In the genomic region with DNA sequence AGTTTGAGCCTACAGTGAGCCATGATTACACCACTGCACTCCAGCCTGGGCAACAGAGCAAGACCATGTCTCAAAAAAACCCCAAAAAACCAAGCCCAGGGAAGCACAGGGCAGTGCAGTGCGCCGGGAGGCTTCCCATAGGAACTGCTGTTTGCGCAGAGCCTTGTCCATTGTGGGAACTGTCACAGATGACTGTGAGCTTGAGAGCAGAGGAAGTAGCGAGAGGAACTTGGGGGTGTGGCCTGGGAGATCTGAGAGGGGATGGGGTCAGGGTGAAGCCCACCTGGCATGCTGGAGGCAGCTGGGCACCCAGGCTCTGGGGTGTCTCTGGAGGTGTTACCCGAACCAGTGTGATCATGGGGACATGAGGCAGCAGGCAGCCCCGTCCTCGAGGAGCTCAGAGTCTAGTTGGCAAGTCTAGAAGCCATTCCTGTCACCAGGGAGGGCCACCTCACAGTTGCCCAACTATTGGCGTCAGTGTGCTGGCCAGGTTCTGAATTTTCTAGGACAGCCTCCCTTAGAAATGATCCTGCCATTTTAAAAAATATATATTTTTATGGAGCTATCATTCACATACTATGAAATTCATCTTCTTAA, we compare ENCODE assay signal across 1 cellular context.
TF ChIP-seq lines count a peak whose summit lies in the region.

No MANE protein-coding gene starts in this region.

TF ChIP-seq in WTC11, 78 proteins besides CTCF, POLR2A, EP300 and RAD21:
- TF ChIP-seq, protein P1, sequence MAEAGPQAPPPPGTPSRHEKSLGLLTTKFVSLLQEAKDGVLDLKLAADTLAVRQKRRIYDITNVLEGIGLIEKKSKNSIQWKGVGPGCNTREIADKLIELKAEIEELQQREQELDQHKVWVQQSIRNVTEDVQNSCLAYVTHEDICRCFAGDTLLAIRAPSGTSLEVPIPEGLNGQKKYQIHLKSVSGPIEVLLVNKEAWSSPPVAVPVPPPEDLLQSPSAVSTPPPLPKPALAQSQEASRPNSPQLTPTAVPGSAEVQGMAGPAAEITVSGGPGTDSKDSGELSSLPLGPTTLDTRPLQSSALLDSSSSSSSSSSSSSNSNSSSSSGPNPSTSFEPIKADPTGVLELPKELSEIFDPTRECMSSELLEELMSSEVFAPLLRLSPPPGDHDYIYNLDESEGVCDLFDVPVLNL (CRISPR knock-in tag; IDR thresholded peaks at IDR 0.05; ENCODE audit: borderline replicate concordance, low read depth), result no peak
- TF ChIP-seq ZNF219 (CRISPR knock-in tag; IDR thresholded peaks at IDR 0.05; ENCODE audit: borderline replicate concordance) (no peak), NR1H2 (CRISPR knock-in tag; IDR thresholded peaks at IDR 0.05) (no peak)
